In genomic region chr3:89180334-89180733, GRCh38 we compare ENCODE assay signal across 18 cellular contexts.
DNase-seq lines count a peak whose midpoint lies in the region; ATAC-seq, FAIRE-seq and TF ChIP-seq lines count a peak whose summit lies in the region.
"Had no signal": no experiment of that assay in that cellular context is flagged by ENCODE, and none has a peak within 500 bp of the region (broad histone marks: within the 10 kb centered on the region; RNA-seq: fewer than 3 reads in every experiment).

No MANE protein-coding gene starts in this region.

- no peaks in the 10 kb centered on the region for H3K36me3 Mint-ChIP-seq in activated CD8-positive, alpha-beta T cell treated with anti-CD3 and anti-CD28 coated beads, Interleukin-2, amount 10 ng/mL, durations not matched to agents 7 days and 5 days (ENCODE audit: low read depth)
- no peaks in the 10 kb centered on the region for H3K36me3 Mint-ChIP-seq in CD8-positive, alpha-beta memory T cell
- H3K36me3 Mint-ChIP-seq: activated naive CD4-positive, alpha-beta T cell treated with anti-CD3 and anti-CD28 coated beads, Interleukin-2, amount 50 U/mL, for 72 hours; naive B cell had no signal

- ATAC-seq in pancreas = peak in 3 of 4 donors; percentile 34 to 67 (median 62)
- ATAC-seq in activated CD8-positive, alpha-beta T cell treated with anti-CD3 and anti-CD28 coated beads, Interleukin-2, amount 10 ng/mL, durations not matched to agents 7 days and 5 days = no peak
- ATAC-seq: A549; activated naive CD4-positive, alpha-beta T cell treated with anti-CD3 and anti-CD28 coated beads, Interleukin-2, amount 50 U/mL, for 72 hours; effector memory CD8-positive, alpha-beta T cell; left lung; SK-N-SH treated with all-trans-retinoic acid at 6 μM for 48 hours had no signal

- peak; percentile 10 for DNase-seq in NCI-H748 (lab: John Stamatoyannopoulos, UW; ENCODE audit: unreplicated experiment)
- no peak for DNase-seq in NCI-H748 treated with DMSO at 0.1 percent for 48 hours (lab: John Stamatoyannopoulos, UW)
- DNase-seq in OCI-M1 (lab: John Stamatoyannopoulos, UW) = peak; percentile 60
- DNase-seq in coronary artery (ENCODE audit: low spot score) = no peak
- DNase-seq in pancreas = no peak
- DNase-seq in activated CD8-positive, alpha-beta T cell treated with anti-CD3 and anti-CD28 coated beads, Interleukin-2, amount 10 ng/mL, durations not matched to agents 7 days and 5 days = no peak
- no peak for DNase-seq in CD8-positive, alpha-beta memory T cell
- DNase-seq in COLO829 (ENCODE audit: low spot score) = no peak
- DNase-seq: activated CD4-positive, alpha-beta T cell treated with anti-CD3 and anti-CD28 coated beads, Interleukin-2, amount 50 U/mL, for 4 hours; activated T-cell treated with anti-CD3 and anti-CD28 coated beads, Interleukin-2, amount 50 U/mL, for 24 hours; caudate nucleus; effector memory CD8-positive, alpha-beta T cell; left lung; naive B cell; transverse colon had no signal

- H3K27me3 Mint-ChIP-seq in activated CD8-positive, alpha-beta T cell treated with anti-CD3 and anti-CD28 coated beads, Interleukin-2, amount 10 ng/mL, durations not matched to agents 7 days and 5 days (ENCODE audit: low read depth) = no peaks in the 10 kb centered on the region
- no peaks in the 10 kb centered on the region for H3K27me3 Mint-ChIP-seq in CD8-positive, alpha-beta memory T cell
- H3K27me3 Mint-ChIP-seq: activated T-cell treated with anti-CD3 and anti-CD28 coated beads, Interleukin-2, amount 50 U/mL, for 24 hours; effector memory CD8-positive, alpha-beta T cell; naive B cell had no signal

- peak overlapping the region; percentile 49 for H3K4me3 ChIP-seq in coronary artery
- H3K4me3 ChIP-seq in pancreas = no peak overlapping the region
- H3K4me3 ChIP-seq in CD8-positive, alpha-beta memory T cell (ENCODE audit: low read length) = no peak overlapping the region
- H3K4me3 ChIP-seq: A549, left lung, transverse colon had no signal

- POLR2A ChIA-PET in activated CD8-positive, alpha-beta T cell treated with anti-CD3 and anti-CD28 coated beads, Interleukin-2, amount 10 ng/mL, durations not matched to agents 7 days and 5 days (lab: Charles Lee) = no interaction called here
- POLR2A ChIA-PET in CD8-positive, alpha-beta memory T cell (lab: Charles Lee) = no interaction called here

- H3K36me3 ChIP-seq in pancreas = no peaks in the 10 kb centered on the region
- no peaks in the 10 kb centered on the region for H3K36me3 ChIP-seq in CD8-positive, alpha-beta memory T cell (ENCODE audit: insufficient read depth, low read length)
- H3K36me3 ChIP-seq: left lung, transverse colon had no signal

- TF ChIP-seq CTCF in coronary artery (IDR thresholded peaks at IDR 0.05) (no peak), pancreas (IDR thresholded peaks at IDR 0.05) (no peak)

- H3K4me1 ChIP-seq in pancreas = peaks cover 0 to 13% (median 10%) of the 10 kb centered on the region in 3 donors
- no peaks in the 10 kb centered on the region for H3K4me1 ChIP-seq in CD8-positive, alpha-beta memory T cell (ENCODE audit: insufficient read depth, low read length)
- H3K4me1 ChIP-seq: A549, left lung, transverse colon had no signal

- H3K4me3 Mint-ChIP-seq in activated CD8-positive, alpha-beta T cell treated with anti-CD3 and anti-CD28 coated beads, Interleukin-2, amount 10 ng/mL, durations not matched to agents 7 days and 5 days = no peak overlapping the region
- no peak overlapping the region for H3K4me3 Mint-ChIP-seq in CD8-positive, alpha-beta memory T cell
- H3K4me3 Mint-ChIP-seq: activated T-cell treated with anti-CD3 and anti-CD28 coated beads, Interleukin-2, amount 50 U/mL, for 24 hours; effector memory CD8-positive, alpha-beta T cell; naive B cell had no signal

- H3K9me3 Mint-ChIP-seq in activated CD8-positive, alpha-beta T cell treated with anti-CD3 and anti-CD28 coated beads, Interleukin-2, amount 10 ng/mL, durations not matched to agents 7 days and 5 days (ENCODE audit: insufficient read depth) = peaks cover 6% of the 10 kb centered on the region
- peaks cover 1 to 19% (median 7%) of the 10 kb centered on the region in 5 donors for H3K9me3 Mint-ChIP-seq in CD8-positive, alpha-beta memory T cell
- H3K9me3 Mint-ChIP-seq: activated T-cell treated with anti-CD3 and anti-CD28 coated beads, Interleukin-2, amount 50 U/mL, for 24 hours had no signal

- H3K27ac ChIP-seq in coronary artery (no peak overlapping the region), pancreas (no peak overlapping the region)
- no peak overlapping the region for H3K27ac ChIP-seq in CD8-positive, alpha-beta memory T cell (ENCODE audit: low read depth, low read length)
- H3K27ac ChIP-seq: A549, left lung, transverse colon had no signal

- H3K27ac Mint-ChIP-seq in activated CD8-positive, alpha-beta T cell treated with anti-CD3 and anti-CD28 coated beads, Interleukin-2, amount 10 ng/mL, durations not matched to agents 7 days and 5 days = no peak overlapping the region
- no peak overlapping the region for H3K27ac Mint-ChIP-seq in CD8-positive, alpha-beta memory T cell
- H3K27ac Mint-ChIP-seq: activated naive CD4-positive, alpha-beta T cell treated with anti-CD3 and anti-CD28 coated beads, Interleukin-2, amount 50 U/mL, for 72 hours; activated T-cell treated with anti-CD3 and anti-CD28 coated beads, Interleukin-2, amount 50 U/mL, for 24 hours; effector memory CD8-positive, alpha-beta T cell; naive B cell had no signal

- H3K27me3 ChIP-seq in pancreas = no peaks in the 10 kb centered on the region
- H3K27me3 ChIP-seq in CD8-positive, alpha-beta memory T cell (ENCODE audit: insufficient read depth, low read length, poor library complexity, severe bottlenecking) = no peaks in the 10 kb centered on the region
- H3K27me3 ChIP-seq: left lung, transverse colon had no signal

- CTCF ChIA-PET in activated CD8-positive, alpha-beta T cell treated with anti-CD3 and anti-CD28 coated beads, Interleukin-2, amount 10 ng/mL, durations not matched to agents 7 days and 5 days (lab: Charles Lee) = no interaction called here
- CTCF ChIA-PET in CD8-positive, alpha-beta memory T cell (lab: Charles Lee) = no interaction called here

- FAIRE-seq in pancreas (lab: Jason Lieb, UNC) = no peak
- FAIRE-seq: A549 had no signal

- intact Hi-C loops in pancreas (cut with DNase I) = no loop called here

- H3K4me1 Mint-ChIP-seq in activated CD8-positive, alpha-beta T cell treated with anti-CD3 and anti-CD28 coated beads, Interleukin-2, amount 10 ng/mL, durations not matched to agents 7 days and 5 days (ENCODE audit: low read depth) = no peaks in the 10 kb centered on the region
- H3K4me1 Mint-ChIP-seq in CD8-positive, alpha-beta memory T cell = no peaks in the 10 kb centered on the region
- H3K4me1 Mint-ChIP-seq: naive B cell had no signal

- WGBS in pancreas, 2 donors = 4% methylated on average over 2 of the region's 2 CpGs

- H3K9me3 ChIP-seq in pancreas = no peaks in the 10 kb centered on the region
- H3K9me3 ChIP-seq in CD8-positive, alpha-beta memory T cell (ENCODE audit: low read length) = no peaks in the 10 kb centered on the region
- H3K9me3 ChIP-seq: A549, left lung, transverse colon had no signal

Comparison
In these comparisons a context has a peak if more than half of its experiments do, and no peak if none do; other contexts are left out.
1. DNase-seq: peak in NCI-H748 (single experiment) and OCI-M1 (single experiment); none in NCI-H748 treated with DMSO at 0.1 percent for 48 hours (single experiment), coronary artery (single experiment), pancreas (0 of 6), activated CD8-positive, alpha-beta T cell treated with anti-CD3 and anti-CD28 coated beads, Interleukin-2, amount 10 ng/mL, durations not matched to agents 7 days and 5 days (single experiment), CD8-positive, alpha-beta memory T cell (0 of 5) and COLO829 (single experiment).